Comparison of ENCODE assay signal across 8 cellular contexts in the genomic region with DNA sequence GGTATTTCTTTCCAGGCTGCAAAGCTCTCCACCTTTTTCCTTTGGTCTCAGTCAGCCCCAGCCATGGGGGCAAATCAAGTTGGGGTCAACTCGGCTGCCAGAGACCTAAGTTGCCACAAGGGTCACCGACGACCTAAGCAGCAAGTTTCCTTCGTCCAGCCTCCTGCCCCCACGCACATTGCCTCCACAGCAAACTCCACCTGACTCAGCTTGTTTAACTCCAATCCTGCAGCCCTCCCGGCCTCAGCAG. TPM values are rescaled to one million over a fixed set of nuclear protein-coding genes. Genes with fewer than 3 reads are reported as not detected.
DNase-seq lines count a peak whose midpoint lies in the region; ATAC-seq, FAIRE-seq and TF ChIP-seq lines count a peak whose summit lies in the region.

No MANE protein-coding gene starts in this region.

- no peak for DNase-seq in stimulated activated naive CD8-positive, alpha-beta T cell treated with anti-CD3 and anti-CD28 coated beads, Interleukin-15, Interleukin-2, amounts not matched to agents 100 U/mL and 50 U/mL, for 24 hours
- DNase-seq in bronchial epithelial cell (ENCODE audit: low read depth) (no peak), retina (no peak), RCC 7860 (ENCODE audit: low spot score) (no peak), GM20000 (ENCODE audit: low spot score) (no peak)

- H3K9me3 Mint-ChIP-seq in stimulated activated naive CD8-positive, alpha-beta T cell treated with anti-CD3 and anti-CD28 coated beads, Interleukin-15, Interleukin-2, amounts not matched to agents 100 ng/mL and 50 ng/mL, for 24 hours: no peaks in the 10 kb centered on the region

- no peaks in the 10 kb centered on the region for H3K9me3 ChIP-seq in mucosa of stomach (ENCODE audit: control insufficient read depth, low read length)

- no peak for TF ChIP-seq CTCF in bronchial epithelial cell (IDR thresholded peaks at IDR 0.05; ENCODE audit: insufficient read depth, low read length, severe bottlenecking)
- no peak for TF ChIP-seq CTCF in GM20000 (IDR thresholded peaks at IDR 0.05; ENCODE audit: extremely low read depth, missing control alignments)

- peak overlapping the region; percentile 73 for H3K4me3 Mint-ChIP-seq in stimulated activated naive CD8-positive, alpha-beta T cell treated with anti-CD3 and anti-CD28 coated beads, Interleukin-15, Interleukin-2, amounts not matched to agents 100 ng/mL and 50 ng/mL, for 24 hours

- H3K4me3 ChIP-seq in bronchial epithelial cell (ENCODE audit: low read depth, low read length) (peak overlapping the region; percentile 45), mucosa of stomach (ENCODE audit: low read length) (peak overlapping the region; percentile 15)

- H3K36me3 ChIP-seq in bronchial epithelial cell (ENCODE audit: control insufficient read depth, insufficient read depth, low read length) (no peaks in the 10 kb centered on the region), mucosa of stomach (ENCODE audit: control insufficient read depth, insufficient read depth, low read length) (no peaks in the 10 kb centered on the region)

- H3K27me3 Mint-ChIP-seq in stimulated activated naive CD8-positive, alpha-beta T cell treated with anti-CD3 and anti-CD28 coated beads, Interleukin-15, Interleukin-2, amounts not matched to agents 100 ng/mL and 50 ng/mL, for 24 hours: peaks cover 21% of the 10 kb centered on the region

- no peak overlapping the region for H3K9ac ChIP-seq in mucosa of stomach (ENCODE audit: low read length)

- peaks cover 18% of the 10 kb centered on the region for H3K4me1 Mint-ChIP-seq in stimulated activated naive CD8-positive, alpha-beta T cell treated with anti-CD3 and anti-CD28 coated beads, Interleukin-15, Interleukin-2, amounts not matched to agents 100 ng/mL and 50 ng/mL, for 24 hours (ENCODE audit: low read depth)

- peaks cover 12% of the 10 kb centered on the region for H3K4me1 ChIP-seq in mucosa of stomach (ENCODE audit: control insufficient read depth, insufficient read depth, low read length)

- H3K27me3 ChIP-seq in bronchial epithelial cell (ENCODE audit: control insufficient read depth, insufficient read depth, low read length) (peaks cover 17% of the 10 kb centered on the region), mucosa of stomach (ENCODE audit: control insufficient read depth, insufficient read depth, low read length) (peaks cover 47% of the 10 kb centered on the region)

- no peaks in the 10 kb centered on the region for H3K36me3 Mint-ChIP-seq in stimulated activated naive CD8-positive, alpha-beta T cell treated with anti-CD3 and anti-CD28 coated beads, Interleukin-15, Interleukin-2, amounts not matched to agents 100 ng/mL and 50 ng/mL, for 24 hours (ENCODE audit: low read depth)

- no peak for ATAC-seq in stimulated activated naive CD8-positive, alpha-beta T cell treated with anti-CD3 and anti-CD28 coated beads, Interleukin-15, Interleukin-2, amounts not matched to agents 100 U/mL and 50 U/mL, for 24 hours
- no peak for ATAC-seq in HG03521 (IDR thresholded peaks at IDR 0.05; ENCODE audit: unreplicated experiment)

- H3K27ac Mint-ChIP-seq in stimulated activated naive CD8-positive, alpha-beta T cell treated with anti-CD3 and anti-CD28 coated beads, Interleukin-15, Interleukin-2, amounts not matched to agents 100 ng/mL and 50 ng/mL, for 24 hours: no peak overlapping the region

- FAIRE-seq in bronchial epithelial cell (lab: Jason Lieb, UNC) (no peak), RCC 7860 (lab: Jason Lieb, UNC) (no peak)

RNA-seq across cellular contexts. Expression of a gene that starts 0.8 kb away (rescaled TPM):
- total RNA-seq in bronchial epithelial cell: 0.26 and 0.79 TPM in 2 replicates
